In genomic region chr7:74573499-74573898, GRCh38 we compare ENCODE assay signal across 14 cellular contexts.
A peak's percentile ranks its signal among the peaks of the same experiment; 100 is the strongest.
DNase-seq lines count a peak whose midpoint lies in the region; ATAC-seq, FAIRE-seq and TF ChIP-seq lines count a peak whose summit lies in the region.
"Had no signal": no experiment of that assay in that cellular context is flagged by ENCODE, and none has a peak within 500 bp of the region (broad histone marks: within the 10 kb centered on the region; RNA-seq: fewer than 3 reads in every experiment).

No MANE protein-coding gene starts in this region.

- H4K20me1 ChIP-seq in DND-41 (ENCODE audit: insufficient read depth, low read length) (no peaks in the 10 kb centered on the region), OCI-LY7 (ENCODE audit: insufficient read depth, low read length) (no peaks in the 10 kb centered on the region)

- H3K4me1 ChIP-seq in DND-41 (ENCODE audit: insufficient read depth, low read length) (no peaks in the 10 kb centered on the region), OCI-LY7 (ENCODE audit: insufficient read depth, low read length, poor library complexity, severe bottlenecking) (peaks cover 10% of the 10 kb centered on the region), esophagus (ENCODE audit: control insufficient read depth in 2 of 2, insufficient read depth in 2 of 2, low read length in 1 of 2) (peaks cover 0 to 10% of the 10 kb centered on the region in 2 donors)

- FAIRE-seq in urothelium cell line (lab: Jason Lieb, UNC), result no peak

- H3K9me3 Mint-ChIP-seq in progenitor cell of endocrine pancreas (ENCODE audit: low read depth), result no peaks in the 10 kb centered on the region

- H3K4me2 ChIP-seq in DND-41 (ENCODE audit: insufficient read depth, low read length) (no peak overlapping the region), OCI-LY7 (ENCODE audit: low read length) (no peak overlapping the region)

- H3K36me3 ChIP-seq in DND-41 (ENCODE audit: insufficient read depth, low read length) (no peaks in the 10 kb centered on the region), OCI-LY7 (ENCODE audit: insufficient read depth, low read length) (no peaks in the 10 kb centered on the region), esophagus (ENCODE audit: control insufficient read depth in 2 of 2, insufficient read depth in 2 of 2, low read length in 1 of 2) (peaks cover 0 to 9% of the 10 kb centered on the region in 2 donors)

- H3K4me1 Mint-ChIP-seq in progenitor cell of endocrine pancreas (ENCODE audit: low read depth), result peaks cover 3% of the 10 kb centered on the region

- TF ChIP-seq CTCF in DND-41 (IDR thresholded peaks at IDR 0.05; ENCODE audit: borderline replicate concordance, extremely low read depth, low read length, poor library complexity, severe bottlenecking) (no peak), OCI-LY7 (conservative IDR thresholded peaks at IDR 0.05; ENCODE audit: low read length) (no peak), progenitor cell of endocrine pancreas (IDR thresholded peaks at IDR 0.05; ENCODE audit: unreplicated experiment) (no peak)

- H3K79me2 ChIP-seq in DND-41 (ENCODE audit: insufficient read depth, low read length), result no peaks in the 10 kb centered on the region
- H3K79me2 ChIP-seq in OCI-LY7 (ENCODE audit: insufficient read depth, low read depth, low read length), result no peaks in the 10 kb centered on the region

- peak overlapping the region; percentile 15 for H3K27ac Mint-ChIP-seq in progenitor cell of endocrine pancreas

- no peak overlapping the region for H3K27ac ChIP-seq in DND-41 (ENCODE audit: low read length)
- no peak overlapping the region for H3K27ac ChIP-seq in OCI-LY7 (ENCODE audit: low read depth, low read length, poor library complexity, severe bottlenecking)
- H3K27ac ChIP-seq in esophagus (ENCODE audit: low read depth in 2 of 2, low read length in 1 of 2), result peak overlapping the region; percentile 13 to 57
- H3K27ac ChIP-seq: SJSA1 had no signal

- no peaks in the 10 kb centered on the region for H3K9me3 ChIP-seq in DND-41 (ENCODE audit: insufficient read depth, low read length, severe bottlenecking)
- no peaks in the 10 kb centered on the region for H3K9me3 ChIP-seq in OCI-LY7 (ENCODE audit: low read length)
- no peaks in the 10 kb centered on the region for H3K9me3 ChIP-seq in esophagus (ENCODE audit: control insufficient read depth in 2 of 2, insufficient read depth in 1 of 2, low read depth in 1 of 2, low read length in 1 of 2)
- H3K9me3 ChIP-seq: SJSA1 had no signal

- no peak overlapping the region for H3K4me3 Mint-ChIP-seq in progenitor cell of endocrine pancreas (ENCODE audit: low read depth)

- intact Hi-C loops in OCI-LY7 (cut with micrococcal nuclease; ENCODE audit: unreplicated experiment), result no loop called here

- DNase-seq in DND-41 (no peak), OCI-LY7 (ENCODE audit: low spot score) (peak; percentile 23), progenitor cell of endocrine pancreas (ENCODE audit: low spot score, unreplicated experiment) (no peak), NCI-H2029 (lab: John Stamatoyannopoulos, UW) (no peak), urothelium cell line (ENCODE audit: low spot score) (no peak)
- no peak for DNase-seq in central memory CD4-positive, alpha-beta T cell
- DNase-seq: COR-L47, DMS153, GOT3, NCI-H2171, NCI-H446 treated with DMSO at 0.1 percent for 48 hours, NCI-H748 treated with DMSO at 0.1 percent for 48 hours had no signal

- H2AFZ ChIP-seq in DND-41 (ENCODE audit: low read depth, low read length) (no peak overlapping the region), OCI-LY7 (ENCODE audit: low read length) (peak overlapping the region; percentile 27; the same call in 1 of the 2 replicates)

- H3K27me3 Mint-ChIP-seq in progenitor cell of endocrine pancreas, result no peaks in the 10 kb centered on the region

- peaks cover 20% of the 10 kb centered on the region for H3K36me3 Mint-ChIP-seq in progenitor cell of endocrine pancreas (ENCODE audit: insufficient read depth)

- CTCF ChIA-PET in OCI-LY7 (lab: Charles Lee; ENCODE audit: unreplicated experiment), result no interaction called here

- H3K9ac ChIP-seq in DND-41 (ENCODE audit: low read depth, low read length), result no peak overlapping the region

- H3K4me3 ChIP-seq in DND-41 (ENCODE audit: low read depth in 1 of 2, low read length in 2 of 2) (no peak overlapping the region), OCI-LY7 (ENCODE audit: low read depth, low read length, poor library complexity, severe bottlenecking) (no peak overlapping the region), esophagus (ENCODE audit: low read depth in 1 of 2, low read length in 2 of 2) (no peak overlapping the region)
- H3K4me3 ChIP-seq: SJSA1 had no signal

- POLR2A ChIA-PET in OCI-LY7 (lab: Charles Lee), result no interaction called here

- ATAC-seq in DND-41 (ENCODE audit: insufficient read depth, low read depth), result peak; percentile 58; the same call in 2 of the 3 replicates

- no peaks in the 10 kb centered on the region for H3K27me3 ChIP-seq in DND-41 (ENCODE audit: insufficient read depth, low read length, poor library complexity)
- H3K27me3 ChIP-seq in esophagus (ENCODE audit: control insufficient read depth in 1 of 2, insufficient read depth in 2 of 2, low read length in 2 of 2), result no peaks in the 10 kb centered on the region
- H3K27me3 ChIP-seq: SJSA1 had no signal

- no peaks in the 10 kb centered on the region for H3K9me2 ChIP-seq in OCI-LY7 (ENCODE audit: insufficient read depth, low read length)

- no TSS peak for BruUV-seq in OCI-LY7 (replicated peaks; lab: Mats Ljungman, UMichigan)

- 76% methylated on average over 8 of the region's 8 CpGs for WGBS in esophagus, 2 donors

Comparison
In these comparisons a context has a peak if more than half of its experiments do, and no peak if none do; other contexts are left out.
1. H3K27ac ChIP-seq: peak in esophagus (2 of 2); none in DND-41 (single experiment) and OCI-LY7 (single experiment).